8 cellular contexts compared by ENCODE assay signal in the genomic region with DNA sequence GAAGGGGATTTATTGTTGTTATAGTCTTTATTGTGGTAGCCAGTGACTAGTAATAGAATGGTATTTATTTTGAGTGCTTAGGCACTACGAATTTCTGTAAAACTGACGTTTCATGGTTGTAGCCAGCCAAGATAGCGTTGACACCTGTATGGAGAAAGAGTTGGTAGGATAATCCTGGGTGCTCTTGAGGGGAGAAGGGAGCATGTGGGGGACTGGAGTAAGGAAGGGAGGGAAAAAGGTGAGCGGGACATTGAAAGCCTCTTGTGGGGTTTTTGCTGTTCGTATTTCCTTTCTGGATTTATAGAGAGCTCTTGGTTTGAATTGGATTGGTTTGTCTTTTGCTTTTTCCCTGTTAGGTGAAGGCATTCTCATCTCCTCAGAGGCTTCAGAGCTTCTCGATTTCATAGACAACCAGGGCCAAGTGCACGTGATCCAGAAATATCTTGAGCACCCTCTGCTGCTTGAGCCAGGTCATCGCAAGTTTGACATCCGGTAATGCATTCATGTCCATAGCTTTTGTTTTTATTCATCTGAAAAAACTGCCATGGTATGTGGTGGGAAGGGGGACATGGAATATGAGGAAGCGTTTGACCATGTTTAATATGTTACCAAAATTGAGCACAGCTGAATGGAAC. TPM values are rescaled to one million over a fixed set of nuclear protein-coding genes. Genes with fewer than 3 reads are reported as not detected.
DNase-seq lines count a peak whose midpoint lies in the region; ATAC-seq, FAIRE-seq and TF ChIP-seq lines count a peak whose summit lies in the region.
"Not testable (repeated sequence)": the region's sequence is repeated elsewhere in the genome, so short reads cannot be mapped to it uniquely, and the experiment has no call there.

No MANE protein-coding gene starts in this region.

- TF ChIP-seq CTCF in AG04450 (IDR thresholded peaks at IDR 0.05; ENCODE audit: low read depth, low read length): peak; percentile 20; the same call in 1 of the 2 replicates
- peak; percentile 40; the same call in 2 of the 3 replicates for TF ChIP-seq CTCF in GM12872 (IDR thresholded peaks at IDR 0.05; ENCODE audit: insufficient read depth, low read depth, low read length)
- peak; percentile 37 for TF ChIP-seq CTCF in MM.1S (IDR thresholded peaks at IDR 0.05; ENCODE audit: low read length)
- TF ChIP-seq CTCF in activated CD8-positive, alpha-beta T cell treated with anti-CD3 and anti-CD28 coated beads for 36 hours (IDR thresholded peaks at IDR 0.05): peak; percentile 55

- FAIRE-seq in small intestine (lab: Jason Lieb, UNC): peak; percentile 10

- H3K4me2 ChIP-seq in MM.1S (ENCODE audit: low read depth, low read length): not testable (repeated sequence)

- DNase-seq in AG04450 (ENCODE audit: low read depth, low spot score): not testable (repeated sequence)
- peak; percentile 74 for DNase-seq in MM.1S
- DNase-seq in RKO (ENCODE audit: low spot score): peak; percentile 41
- peak; percentile 60 for DNase-seq in activated CD8-positive, alpha-beta T cell treated with anti-CD3 and anti-CD28 coated beads for 36 hours
- DNase-seq in dermis blood vessel endothelial cell: peak; percentile 69
- peak; percentile 28 to 41 (median 37) for DNase-seq in immature natural killer cell
- DNase-seq in small intestine: peak; percentile 67

- not testable (repeated sequence) for H4K20me1 ChIP-seq in MM.1S (ENCODE audit: insufficient read depth, low read length)

- not testable (repeated sequence) for H3K9ac ChIP-seq in MM.1S (ENCODE audit: low read length)

- H3K4me3 ChIP-seq in AG04450 (ENCODE audit: low read depth, low read length); MM.1S (ENCODE audit: low read length); small intestine (ENCODE audit: low read depth in 1 of 2, low read length in 2 of 2): not testable (repeated sequence)

- H3K36me3 ChIP-seq in MM.1S (replicated peaks; ENCODE audit: insufficient read depth, low read length); small intestine (ENCODE audit: control insufficient read depth in 2 of 2, insufficient read depth in 2 of 2, low read length in 2 of 2): not testable (repeated sequence)

- peak; percentile 82 for ATAC-seq in activated CD8-positive, alpha-beta T cell treated with anti-CD3 and anti-CD28 coated beads for 36 hours

- not testable (repeated sequence) for H2AFZ ChIP-seq in MM.1S (ENCODE audit: low read length)

- not testable (repeated sequence) for H3K27me3 ChIP-seq in AG04450 (ENCODE audit: control insufficient read depth, insufficient read depth, low read length); MM.1S (replicated peaks; ENCODE audit: insufficient read depth, low read length); small intestine (ENCODE audit: control insufficient read depth in 2 of 2, insufficient read depth in 2 of 2, low read length in 2 of 2)

- H3K27me3 Mint-ChIP-seq in activated CD8-positive, alpha-beta T cell treated with anti-CD3 and anti-CD28 coated beads for 36 hours; immature natural killer cell (ENCODE audit: low read depth in 3 of 3): not testable (repeated sequence)

- intact Hi-C loops in activated CD8-positive, alpha-beta T cell treated with anti-CD3 and anti-CD28 coated beads for 36 hours (cut with micrococcal nuclease): not testable (repeated sequence)

- H3K9me2 ChIP-seq in MM.1S (replicated peaks; ENCODE audit: insufficient read depth, low read length): not testable (repeated sequence)

- not testable (repeated sequence) for H3K27ac Mint-ChIP-seq in activated CD8-positive, alpha-beta T cell treated with anti-CD3 and anti-CD28 coated beads for 36 hours; immature natural killer cell

- CTCF ChIA-PET in AG04450 (lab: Charles Lee): interaction anchor here (0.6 kb wide), 1 partner anchor 17 kb away, joined by 4 read pairs; no protein-coding TSS in a partner anchor
- CTCF ChIA-PET in activated CD8-positive, alpha-beta T cell treated with anti-CD3 and anti-CD28 coated beads for 36 hours (lab: Charles Lee): interaction anchor here (0.7 to 1.2 kb wide), 4 partner anchors 10 to 26 kb away, joined by 3 to 6 read pairs (median 5); no protein-coding TSS in a partner anchor

- not testable (repeated sequence) for H3K27ac ChIP-seq in AG04450 (ENCODE audit: low read depth, low read length); MM.1S (ENCODE audit: low read length); small intestine (ENCODE audit: low read depth in 1 of 2, low read length in 1 of 2)

- H3F3A ChIP-seq in MM.1S (ENCODE audit: insufficient read depth, low read length): not testable (repeated sequence)

- not testable (repeated sequence) for H3K4me1 Mint-ChIP-seq in activated CD8-positive, alpha-beta T cell treated with anti-CD3 and anti-CD28 coated beads for 36 hours (ENCODE audit: low read depth); immature natural killer cell

- H3K36me3 Mint-ChIP-seq in activated CD8-positive, alpha-beta T cell treated with anti-CD3 and anti-CD28 coated beads for 36 hours (ENCODE audit: low read depth): peaks cover 10% of the 10 kb centered on the region
- H3K36me3 Mint-ChIP-seq in immature natural killer cell: peaks cover 0 to 15% (median 0%) of the 10 kb centered on the region in 3 donors

- H3K9me3 ChIP-seq in AG04450 (ENCODE audit: control insufficient read depth, insufficient read depth, low read length); MM.1S (replicated peaks; ENCODE audit: insufficient read depth, low read length); small intestine (ENCODE audit: control insufficient read depth, low read depth): not testable (repeated sequence)

- POLR2A ChIA-PET in AG04450 (lab: Yijun Ruan, JAX); activated CD8-positive, alpha-beta T cell treated with anti-CD3 and anti-CD28 coated beads for 36 hours (lab: Charles Lee): not testable (repeated sequence)

- 37 to 53% (median 50%) methylated on average over 7 to 9 of the region's 10 CpGs for WGBS in small intestine, 3 donors

- not testable (repeated sequence) for H3K4me1 ChIP-seq in MM.1S (ENCODE audit: low read length); small intestine (ENCODE audit: control insufficient read depth in 2 of 2, insufficient read depth in 1 of 2, low read depth in 1 of 2, low read length in 1 of 2)

- not testable (repeated sequence) for H3K4me3 Mint-ChIP-seq in activated CD8-positive, alpha-beta T cell treated with anti-CD3 and anti-CD28 coated beads for 36 hours; immature natural killer cell

- H3K9me3 Mint-ChIP-seq in activated CD8-positive, alpha-beta T cell treated with anti-CD3 and anti-CD28 coated beads for 36 hours; immature natural killer cell: not testable (repeated sequence)

- H3K79me2 ChIP-seq in MM.1S (ENCODE audit: low read length): not testable (repeated sequence)

RNA-seq across cellular contexts. Expression of gene TTL, which starts 19.0 kb away (rescaled TPM):
- polyA plus RNA-seq in AG04450 (2011; rRNA removed) (26.6 and 27.3 TPM in 2 replicates), immature natural killer cell (1 to 10 TPM; 1.6 to 2.1 (median 1.7) TPM), small intestine (10 to 100 TPM in 1 of 3 donors, 1 to 10 TPM in 2; 3.6 to 10.6 (median 4.6) TPM)
- polyA minus RNA-seq in AG04450 (2011; rRNA and poly(A)+ RNA removed): 35.7 and 37.5 TPM in 2 replicates
- total RNA-seq in activated CD8-positive, alpha-beta T cell treated with anti-CD3 and anti-CD28 coated beads for 36 hours: 10 to 100 TPM; 29.2 to 29.6 TPM
- 20.8 and 27.6 TPM in 2 replicates for total RNA-seq in dermis blood vessel endothelial cell

RNA-seq across cellular contexts. Expression of gene POLR1B, which starts 41.3 kb away (rescaled TPM):
- polyA plus RNA-seq in AG04450 (2011; rRNA removed): 11.3 and 12.4 TPM in 2 replicates
- 24.5 and 33.0 TPM in 2 replicates for polyA minus RNA-seq in AG04450 (2011; rRNA and poly(A)+ RNA removed)
- 10 to 100 TPM; 54.1 to 55.9 TPM for total RNA-seq in activated CD8-positive, alpha-beta T cell treated with anti-CD3 and anti-CD28 coated beads for 36 hours
- total RNA-seq in dermis blood vessel endothelial cell: 16.8 and 22.0 TPM in 2 replicates
- polyA plus RNA-seq in immature natural killer cell: 10 to 100 TPM; 12.1 to 21.5 (median 17.1) TPM
- 1 to 10 TPM; 3.8 to 8.1 (median 3.8) TPM for polyA plus RNA-seq in small intestine
